In genomic region chr7:24075426-24075810, GRCh38 we compare ENCODE assay signal across 14 cellular contexts.
DNase-seq lines count a peak whose midpoint lies in the region; ATAC-seq and TF ChIP-seq lines count a peak whose summit lies in the region.
"Had no signal": no experiment of that assay in that cellular context is flagged by ENCODE, and none has a peak within 500 bp of the region (broad histone marks: within the 10 kb centered on the region; RNA-seq: fewer than 3 reads in every experiment).

No MANE protein-coding gene starts in this region.

- peak overlapping the region in 4 of 7 donors; percentile 28 to 70 (median 44) for H3K4me3 Mint-ChIP-seq in CD8-positive, alpha-beta memory T cell
- no peak overlapping the region for H3K4me3 Mint-ChIP-seq in activated T-helper 2 cell treated with anti-CD3 and anti-CD28 coated beads, Interferon-gamma antibody, Interleukin-2, Interleukin-4, amounts not matched to agents 10 μg/mL and 5 μg/mL and 100 μg/mL, durations not matched to agents 14 hours and 24 hours and 36 hours (ENCODE audit: low read depth)

- no peaks in the 10 kb centered on the region for H3K9me3 Mint-ChIP-seq in CD8-positive, alpha-beta memory T cell
- H3K9me3 Mint-ChIP-seq in activated T-helper 2 cell treated with anti-CD3 and anti-CD28 coated beads, Interferon-gamma antibody, Interleukin-2, Interleukin-4, amounts not matched to agents 10 μg/mL and 5 μg/mL and 100 μg/mL, durations not matched to agents 14 hours and 24 hours and 36 hours: no peaks in the 10 kb centered on the region

- no peak for TF ChIP-seq CTCF in RWPE1 (conservative IDR thresholded peaks at IDR 0.05; ENCODE audit: low read depth)

- intact Hi-C loops in activated T-helper 2 cell treated with anti-CD3 and anti-CD28 coated beads, Interferon-gamma antibody, Interleukin-2, Interleukin-4, amounts not matched to agents 10 μg/mL and 5 μg/mL and 100 μg/mL, durations not matched to agents 14 hours and 24 hours and 36 hours (cut with micrococcal nuclease): no loop called here

- H3K36me3 ChIP-seq in CD8-positive, alpha-beta memory T cell (ENCODE audit: insufficient read depth, low read length): no peaks in the 10 kb centered on the region
- H3K36me3 ChIP-seq: suprapubic skin had no signal

- peaks cover 9 to 16% (median 13%) of the 10 kb centered on the region in 3 donors for H3K4me1 Mint-ChIP-seq in CD8-positive, alpha-beta memory T cell
- no peaks in the 10 kb centered on the region for H3K4me1 Mint-ChIP-seq in activated T-helper 2 cell treated with anti-CD3 and anti-CD28 coated beads, Interferon-gamma antibody, Interleukin-2, Interleukin-4, amounts not matched to agents 10 μg/mL and 5 μg/mL and 100 μg/mL, durations not matched to agents 14 hours and 24 hours and 36 hours (ENCODE audit: low read depth)

- H3K27me3 Mint-ChIP-seq in CD8-positive, alpha-beta memory T cell: peaks cover 4 to 10% of the 10 kb centered on the region in 2 donors
- peaks cover 10% of the 10 kb centered on the region for H3K27me3 Mint-ChIP-seq in activated T-helper 2 cell treated with anti-CD3 and anti-CD28 coated beads, Interferon-gamma antibody, Interleukin-2, Interleukin-4, amounts not matched to agents 10 μg/mL and 5 μg/mL and 100 μg/mL, durations not matched to agents 14 hours and 24 hours and 36 hours (ENCODE audit: low read depth)

- no peak overlapping the region for H3K27ac ChIP-seq in CD8-positive, alpha-beta memory T cell (ENCODE audit: low read depth, low read length)
- no peak overlapping the region for H3K27ac ChIP-seq in RWPE1
- H3K27ac ChIP-seq: suprapubic skin had no signal

- CTCF ChIA-PET in CD8-positive, alpha-beta memory T cell (lab: Charles Lee): no interaction called here
- CTCF ChIA-PET in RWPE1 (lab: Yijun Ruan, JAX): interaction anchor here (0.7 kb wide), 2 partner anchors 29 to 555 kb away, joined by 3 to 5 read pairs; no protein-coding TSS in a partner anchor

- DNase-seq in CD8-positive, alpha-beta memory T cell: no peak
- peak; percentile 20 for DNase-seq in RWPE1 (ENCODE audit: low spot score)
- DNase-seq in left lobe of liver (ENCODE audit: low spot score): no peak
- DNase-seq in NCI-H1417 treated with DMSO at 0.1 percent for 48 hours (lab: John Stamatoyannopoulos, UW): no peak
- no peak for DNase-seq in NCI-H187 (lab: John Stamatoyannopoulos, UW)
- no peak for DNase-seq in activated T-helper 2 cell treated with anti-CD3 and anti-CD28 coated beads, Interferon-gamma antibody, Interleukin-2, Interleukin-4, amounts not matched to agents 10 μg/mL and 5 μg/mL and 100 μg/mL, durations not matched to agents 14 hours and 24 hours and 36 hours (ENCODE audit: low spot score)
- DNase-seq: activated gamma-delta T cell treated with Interleukin-2 at 50 U/mL for 16 hours, NCI-H1436 treated with DMSO at 0.1 percent for 48 hours, NCI-H524 treated with DMSO at 0.1 percent for 48 hours, occipital lobe, SHP77 had no signal

- H3K9me3 ChIP-seq in CD8-positive, alpha-beta memory T cell (ENCODE audit: low read length): no peaks in the 10 kb centered on the region
- H3K9me3 ChIP-seq: suprapubic skin had no signal

- peak; percentile 8 for ATAC-seq in HG02678 (IDR thresholded peaks at IDR 0.05; ENCODE audit: unreplicated experiment)
- ATAC-seq in left lobe of liver: peak; percentile 28
- ATAC-seq in GM21526 (IDR thresholded peaks at IDR 0.05; ENCODE audit: low FRiP score, unreplicated experiment): no peak

- H3K27ac Mint-ChIP-seq in CD8-positive, alpha-beta memory T cell: peak overlapping the region in 2 of 8 donors; percentile 55 to 78
- H3K27ac Mint-ChIP-seq in activated T-helper 2 cell treated with anti-CD3 and anti-CD28 coated beads, Interferon-gamma antibody, Interleukin-2, Interleukin-4, amounts not matched to agents 10 μg/mL and 5 μg/mL and 100 μg/mL, durations not matched to agents 14 hours and 24 hours and 36 hours: no peak overlapping the region

- no peaks in the 10 kb centered on the region for H3K36me3 Mint-ChIP-seq in CD8-positive, alpha-beta memory T cell
- H3K36me3 Mint-ChIP-seq in activated T-helper 2 cell treated with anti-CD3 and anti-CD28 coated beads, Interferon-gamma antibody, Interleukin-2, Interleukin-4, amounts not matched to agents 10 μg/mL and 5 μg/mL and 100 μg/mL, durations not matched to agents 14 hours and 24 hours and 36 hours (ENCODE audit: low read depth): no peaks in the 10 kb centered on the region

- H3K27me3 ChIP-seq in CD8-positive, alpha-beta memory T cell (ENCODE audit: insufficient read depth, low read length, poor library complexity, severe bottlenecking): no peaks in the 10 kb centered on the region
- H3K27me3 ChIP-seq: suprapubic skin had no signal

- H3K4me1 ChIP-seq in CD8-positive, alpha-beta memory T cell (ENCODE audit: insufficient read depth, low read length): no peaks in the 10 kb centered on the region
- H3K4me1 ChIP-seq: suprapubic skin had no signal

- POLR2A ChIA-PET in CD8-positive, alpha-beta memory T cell (lab: Charles Lee): no interaction called here
- POLR2A ChIA-PET in RWPE1 (lab: Yijun Ruan, JAX; ENCODE audit: low non-redundant PET): no interaction called here

- H3K4me3 ChIP-seq in CD8-positive, alpha-beta memory T cell (ENCODE audit: low read length): no peak overlapping the region
- H3K4me3 ChIP-seq: suprapubic skin had no signal
